ENCODE assay signal across 14 cellular contexts in the genomic region with DNA sequence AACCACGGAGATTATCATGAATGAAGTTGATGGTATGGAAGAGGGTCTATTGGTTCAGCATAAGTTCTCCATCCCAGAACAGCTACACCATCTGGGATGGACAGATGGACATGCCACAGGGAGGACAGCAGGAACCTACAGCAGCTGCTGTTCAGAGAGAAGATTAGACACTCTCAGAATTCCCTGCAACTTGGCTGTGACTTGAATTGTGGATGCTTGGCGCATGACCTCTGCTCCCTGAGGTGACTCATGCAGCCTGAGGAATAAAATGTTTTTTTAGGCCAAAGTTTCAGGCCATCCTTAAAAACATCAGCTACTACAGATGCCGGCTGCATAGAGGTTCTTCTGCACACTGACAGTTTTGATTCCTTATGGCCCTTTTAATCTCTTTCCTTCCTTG.
DNase-seq lines count a peak whose midpoint lies in the region; ATAC-seq and TF ChIP-seq lines count a peak whose summit lies in the region.
"Had no signal": no experiment of that assay in that cellular context is flagged by ENCODE, and none has a peak within 500 bp of the region (broad histone marks: within the 10 kb centered on the region; RNA-seq: fewer than 3 reads in every experiment).

No MANE protein-coding gene starts in this region.

- no peak overlapping the region for H3K4me3 Mint-ChIP-seq in CD8-positive, alpha-beta memory T cell

- no peak overlapping the region for H3K4me3 ChIP-seq in fibroblast of the aortic adventitia (ENCODE audit: low read depth, low read length)
- no peak overlapping the region for H3K4me3 ChIP-seq in CD8-positive, alpha-beta memory T cell (ENCODE audit: low read length)
- H3K4me3 ChIP-seq: HAP-1, PC-9 had no signal

- no peaks in the 10 kb centered on the region for H3K36me3 ChIP-seq in CD8-positive, alpha-beta memory T cell (ENCODE audit: insufficient read depth, low read length)
- H3K36me3 ChIP-seq: HAP-1 had no signal

- H3K4me1 ChIP-seq in CD8-positive, alpha-beta memory T cell (ENCODE audit: insufficient read depth, low read length), result no peaks in the 10 kb centered on the region
- H3K4me1 ChIP-seq: HAP-1 had no signal

- no peak for TF ChIP-seq CTCF in fibroblast of the aortic adventitia (IDR thresholded peaks at IDR 0.05; ENCODE audit: insufficient read depth, low read length)

- H3K27me3 Mint-ChIP-seq in CD8-positive, alpha-beta memory T cell, result no peaks in the 10 kb centered on the region

- peak; percentile 15 for DNase-seq in Daoy (ENCODE audit: low read depth)
- peak; percentile 80 for DNase-seq in RPMI7951 (ENCODE audit: low read depth)
- DNase-seq in fibroblast of the aortic adventitia (ENCODE audit: low read depth), result peak; percentile 67
- peak; percentile 48 for DNase-seq in pulmonary artery endothelial cell (ENCODE audit: low read depth, low spot score)
- DNase-seq in NCI-H748 (lab: John Stamatoyannopoulos, UW; ENCODE audit: unreplicated experiment), result no peak
- DNase-seq in NCI-H2227 treated with DMSO at 0.1 percent for 48 hours (lab: John Stamatoyannopoulos, UW), result no peak
- DNase-seq in CD8-positive, alpha-beta memory T cell, result no peak
- DNase-seq: DMS53, left colon, NCI-H1436 had no signal

- CTCF ChIA-PET in CD8-positive, alpha-beta memory T cell (lab: Charles Lee), result no interaction called here

- no peaks in the 10 kb centered on the region for H3K4me1 Mint-ChIP-seq in CD8-positive, alpha-beta memory T cell

- POLR2A ChIA-PET in CD8-positive, alpha-beta memory T cell (lab: Charles Lee), result no interaction called here

- no peaks in the 10 kb centered on the region for H3K9me3 Mint-ChIP-seq in CD8-positive, alpha-beta memory T cell

- no peak overlapping the region for H3K27ac Mint-ChIP-seq in CD8-positive, alpha-beta memory T cell

- no peaks in the 10 kb centered on the region for H3K9me3 ChIP-seq in CD8-positive, alpha-beta memory T cell (ENCODE audit: low read length)
- H3K9me3 ChIP-seq: HAP-1 had no signal

- peaks cover 0 to 2% (median 0%) of the 10 kb centered on the region in 3 donors for H3K36me3 Mint-ChIP-seq in CD8-positive, alpha-beta memory T cell

- H3K27me3 ChIP-seq in CD8-positive, alpha-beta memory T cell (ENCODE audit: insufficient read depth, low read length, poor library complexity, severe bottlenecking), result no peaks in the 10 kb centered on the region

- H3K27ac ChIP-seq in CD8-positive, alpha-beta memory T cell (ENCODE audit: low read depth, low read length), result no peak overlapping the region
- H3K27ac ChIP-seq: PC-9, VCaP had no signal

- no peak for ATAC-seq in HG03135 (IDR thresholded peaks at IDR 0.05; ENCODE audit: unreplicated experiment)
- ATAC-seq: left colon had no signal

Comparison
In these comparisons a context has a peak if more than half of its experiments do, and no peak if none do; other contexts are left out.
1. DNase-seq: peak in Daoy (single experiment), RPMI7951 (single experiment), fibroblast of the aortic adventitia (single experiment) and pulmonary artery endothelial cell (single experiment); none in NCI-H748 (single experiment), NCI-H2227 treated with DMSO at 0.1 percent for 48 hours (single experiment) and CD8-positive, alpha-beta memory T cell (0 of 5).